ENCODE assay signal across 8 cellular contexts in the genomic region with DNA sequence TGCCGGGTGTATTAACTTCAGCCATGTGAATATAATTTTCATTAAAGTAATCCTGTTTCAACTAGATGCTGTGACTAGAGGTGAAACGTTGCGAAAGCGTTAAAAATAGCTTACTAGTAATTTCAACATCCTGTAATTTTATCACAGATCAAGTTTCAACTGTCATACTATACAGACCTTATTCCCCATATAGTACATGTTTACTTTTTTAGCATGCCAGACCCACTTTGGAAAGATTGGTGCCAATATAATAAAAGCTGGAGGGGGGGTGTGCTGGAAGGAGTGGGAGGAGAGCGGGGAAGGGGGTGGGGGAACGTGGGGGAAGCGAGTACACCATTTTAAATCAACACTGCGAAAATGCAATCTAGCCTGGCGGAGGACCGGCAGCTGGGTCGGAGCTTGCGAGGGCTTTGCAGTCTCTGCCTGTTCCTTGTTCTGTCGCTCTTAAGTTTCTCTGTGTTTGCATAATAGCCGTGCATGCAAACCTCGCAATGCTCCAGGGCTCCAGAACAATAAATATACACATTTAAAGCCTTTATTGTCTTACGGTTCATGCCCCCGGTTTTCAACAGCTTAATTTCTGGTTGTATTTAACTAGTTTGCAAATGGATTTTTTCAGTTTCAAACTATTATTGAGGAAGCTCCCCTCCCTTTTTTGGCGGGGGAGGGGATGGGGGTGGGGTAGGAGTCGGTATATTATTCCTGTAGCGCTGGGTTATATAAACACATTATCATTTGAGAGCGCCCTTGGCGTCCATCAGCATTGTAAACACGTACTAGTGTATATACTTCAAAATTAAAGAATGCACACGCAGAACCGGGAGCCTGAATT. TPM values are rescaled to one million over a fixed set of nuclear protein-coding genes. Genes with fewer than 3 reads are reported as not detected.
DNase-seq lines count a peak whose midpoint lies in the region; ATAC-seq and TF ChIP-seq lines count a peak whose summit lies in the region.

No MANE protein-coding gene starts in this region.

- peak overlapping the region; percentile 99 for H3K27ac ChIP-seq in DOHH2 (ENCODE audit: low read depth, low read length)

- peaks cover 29 to 41% (median 30%) of the 10 kb centered on the region in 3 donors for H3K4me1 Mint-ChIP-seq in IgD-negative memory B cell

- H3K9me3 ChIP-seq in DOHH2 (ENCODE audit: control insufficient read depth, insufficient read depth, low read length), result no peaks in the 10 kb centered on the region
- no peaks in the 10 kb centered on the region for H3K9me3 ChIP-seq in neuron (ENCODE audit: low read length)

- H4K20me1 ChIP-seq in DOHH2 (ENCODE audit: control insufficient read depth, insufficient read depth, low read depth, low read length), result no peaks in the 10 kb centered on the region

- peak overlapping the region; percentile 93 for H3K4me3 ChIP-seq in DOHH2 (ENCODE audit: low read length)
- peak overlapping the region; percentile 73 for H3K4me3 ChIP-seq in neuron (ENCODE audit: low read length)

- no peaks in the 10 kb centered on the region for H3K9me2 ChIP-seq in DOHH2 (replicated peaks; ENCODE audit: control insufficient read depth, low read length)

- H3F3A ChIP-seq in DOHH2 (ENCODE audit: control insufficient read depth, insufficient read depth), result peaks cover 54% of the 10 kb centered on the region

- H2AFZ ChIP-seq in neuron (ENCODE audit: low read depth, low read length), result peak overlapping the region; percentile 100

- H3K4me3 Mint-ChIP-seq in IgD-negative memory B cell, result peak overlapping the region; percentile 94 to 99 (median 96)

- H3K4me2 ChIP-seq in DOHH2 (ENCODE audit: low read length), result peak overlapping the region; percentile 96

- H3K36me3 ChIP-seq in DOHH2 (ENCODE audit: control insufficient read depth, low read length), result peaks cover 13% of the 10 kb centered on the region
- H3K36me3 ChIP-seq in neuron (ENCODE audit: insufficient read depth, low read length), result no peaks in the 10 kb centered on the region

- no peaks in the 10 kb centered on the region for H3K9me3 Mint-ChIP-seq in IgD-negative memory B cell

- no peaks in the 10 kb centered on the region for H3K27me3 Mint-ChIP-seq in IgD-negative memory B cell

- H3K36me3 Mint-ChIP-seq in IgD-negative memory B cell, result peaks cover 4% of the 10 kb centered on the region

- peak; percentile 41 for ATAC-seq in GM21526 (IDR thresholded peaks at IDR 0.05; ENCODE audit: low FRiP score, unreplicated experiment)

- H3K4me1 ChIP-seq in DOHH2 (ENCODE audit: control insufficient read depth, low read length), result peaks cover 54% of the 10 kb centered on the region
- H3K4me1 ChIP-seq in neuron (ENCODE audit: insufficient read depth, low read length), result peaks cover 36% of the 10 kb centered on the region

- TF ChIP-seq CTCF in DOHH2 (IDR thresholded peaks at IDR 0.05; ENCODE audit: low read depth, low read length, poor library complexity, severe bottlenecking), result no peak

- peaks cover 38% of the 10 kb centered on the region for H3K79me2 ChIP-seq in DOHH2 (ENCODE audit: control insufficient read depth, low read length)

- H3K27me3 ChIP-seq in DOHH2 (ENCODE audit: control insufficient read depth, low read length) (no peaks in the 10 kb centered on the region), neuron (ENCODE audit: insufficient read depth, low read length) (no peaks in the 10 kb centered on the region)

- peak overlapping the region; percentile 91 to 98 (median 96) for H3K27ac Mint-ChIP-seq in IgD-negative memory B cell

- DNase-seq in OCI-M1 (lab: John Stamatoyannopoulos, UW) (peak; percentile 96), foreskin melanocyte (peak; percentile 75), OCI-M2 (lab: John Stamatoyannopoulos, UW; ENCODE audit: unreplicated experiment) (no peak)
- peak; percentile 9 to 41 (median 26) for DNase-seq in activated naive CD4-positive, alpha-beta T cell (lab: John Stamatoyannopoulos, UW)

RNA-seq across cellular contexts. Expression of a gene that starts 1.3 kb away (rescaled TPM):
- 154 TPM for polyA plus RNA-seq in IgD-negative memory B cell
